In the genomic region with DNA sequence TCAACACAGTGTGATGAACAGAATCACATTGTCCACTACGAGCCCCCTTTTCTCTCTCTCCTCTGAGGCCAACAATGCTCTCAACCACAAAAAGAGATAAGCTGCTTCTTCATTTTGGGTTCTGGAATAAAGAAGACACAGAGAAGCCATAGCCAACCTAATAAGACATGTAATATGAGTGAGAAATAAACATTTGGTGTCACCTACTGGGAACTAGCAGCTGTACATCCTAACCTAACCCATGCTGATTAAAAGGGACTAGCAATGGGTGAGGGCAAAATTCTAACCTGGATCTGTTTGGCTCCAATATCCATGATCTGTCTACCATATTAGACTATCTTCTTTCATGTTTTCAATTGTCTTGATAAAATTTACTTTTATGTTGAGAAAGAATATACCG, we compare ENCODE assay signal across 26 cellular contexts.
DNase-seq lines count a peak whose midpoint lies in the region; ATAC-seq and TF ChIP-seq lines count a peak whose summit lies in the region.
"Had no signal": no experiment of that assay in that cellular context is flagged by ENCODE, and none has a peak within 500 bp of the region (broad histone marks: within the 10 kb centered on the region; RNA-seq: fewer than 3 reads in every experiment).

No MANE protein-coding gene starts in this region.

- no peaks in the 10 kb centered on the region for H3K4me1 ChIP-seq in BE2C
- no peaks in the 10 kb centered on the region for H3K4me1 ChIP-seq in RWPE2 (ENCODE audit: insufficient read depth, poor library complexity, severe bottlenecking)
- H3K4me1 ChIP-seq: pancreas, Peyer's patch had no signal

- H3K27me3 ChIP-seq in BE2C = no peaks in the 10 kb centered on the region
- H3K27me3 ChIP-seq in RWPE2 (ENCODE audit: insufficient read depth, poor library complexity, severe bottlenecking) = no peaks in the 10 kb centered on the region
- H3K27me3 ChIP-seq: pancreas, Peyer's patch had no signal

- 0 out of 2 replicates have a peak, but pooled peaks have one; percentile 7 for TF ChIP-seq CTCF in BE2C (IDR thresholded peaks at IDR 0.05; ENCODE audit: low read depth, low read length)
- peak; percentile 15 for TF ChIP-seq CTCF in RWPE2 (IDR thresholded peaks at IDR 0.05; ENCODE audit: poor library complexity, severe bottlenecking)
- peak; percentile 10 for TF ChIP-seq CTCF in epithelial cell of proximal tubule (conservative IDR thresholded peaks at IDR 0.05; ENCODE audit: low read depth, low read length)

- ATAC-seq in RWPE2 (ENCODE audit: low read depth) (no peak), GM18873 (IDR thresholded peaks at IDR 0.05; ENCODE audit: low FRiP score, unreplicated experiment) (no peak), GM21423 (IDR thresholded peaks at IDR 0.05; ENCODE audit: unreplicated experiment) (no peak)
- ATAC-seq: activated T-cell treated with anti-CD3 and anti-CD28 coated beads, Interleukin-2, amount 50 U/mL, for 4 hours; esophagus mucosa; left cardiac atrium; naive thymus-derived CD8-positive, alpha-beta T cell; right cardiac atrium had no signal

- DNase-seq in BE2C = no peak
- no peak for DNase-seq in RWPE2 (ENCODE audit: low spot score)
- no peak for DNase-seq in epithelial cell of proximal tubule (ENCODE audit: low read depth)
- DNase-seq in NCI-H82 treated with DMSO at 0.1 percent for 48 hours (lab: John Stamatoyannopoulos, UW; ENCODE audit: unreplicated experiment) = no peak
- DNase-seq in stimulated activated CD8-positive, alpha-beta memory T cell treated with anti-CD3 and anti-CD28 coated beads, Interleukin-4, amount 100 ng/mL, for 48 hours = no peak
- DNase-seq: ACHN; activated CD4-positive, CD25-positive, alpha-beta regulatory T cell treated with anti-CD3 and anti-CD28 coated beads, Interleukin-2, amount 50 U/mL, for 72 hours; activated naive CD4-positive, alpha-beta T cell treated with anti-CD3 and anti-CD28 coated beads for 36 hours; activated T-cell treated with anti-CD3 and anti-CD28 coated beads, Interleukin-2, amount 50 U/mL, for 4 hours; central memory CD4-positive, alpha-beta T cell; GDM1; glutamatergic neuron; KG1; left cardiac atrium; naive thymus-derived CD8-positive, alpha-beta T cell; NCI-H1417 treated with DMSO at 0.1 percent for 48 hours; NCI-H82; pancreas; Peyer's patch; right cardiac atrium; substantia nigra had no signal

- no peaks in the 10 kb centered on the region for H3K36me3 ChIP-seq in BE2C
- H3K36me3 ChIP-seq in RWPE2 (ENCODE audit: low read depth) = no peaks in the 10 kb centered on the region
- H3K36me3 ChIP-seq: pancreas, Peyer's patch had no signal

- H3K9me3 ChIP-seq in BE2C (no peaks in the 10 kb centered on the region), RWPE2 (ENCODE audit: severe bottlenecking) (no peaks in the 10 kb centered on the region)
- H3K9me3 ChIP-seq: pancreas, Peyer's patch had no signal

- TF ChIP-seq RAD21 in Ishikawa (IDR thresholded peaks at IDR 0.05; ENCODE audit: low read depth) = peak; percentile 25; the same call in 1 of the 2 replicates

- no peak for TF ChIP-seq EP300 in Ishikawa (IDR thresholded peaks at IDR 0.05; ENCODE audit: borderline replicate concordance)

- H3K4me3 ChIP-seq in BE2C (ENCODE audit: low read depth, low read length) = no peak overlapping the region
- no peak overlapping the region for H3K4me3 ChIP-seq in RWPE2 (ENCODE audit: severe bottlenecking)
- no peak overlapping the region for H3K4me3 ChIP-seq in epithelial cell of proximal tubule (ENCODE audit: low read depth, low read length)
- H3K4me3 ChIP-seq: pancreas, Peyer's patch, SK-N-MC had no signal

- H3K27ac ChIP-seq in RWPE2 (ENCODE audit: poor library complexity, severe bottlenecking) = no peak overlapping the region
- H3K27ac ChIP-seq: Peyer's patch, SK-N-MC had no signal

TF ChIP-seq in Ishikawa, 13 proteins besides CTCF, POLR2A, EP300 and RAD21:
- no peak for TF ChIP-seq TAF1 (IDR thresholded peaks at IDR 0.05; ENCODE audit: low read depth)
- no peak for TF ChIP-seq CEBPB (IDR thresholded peaks at IDR 0.05)
- TF ChIP-seq, protein P1, sequence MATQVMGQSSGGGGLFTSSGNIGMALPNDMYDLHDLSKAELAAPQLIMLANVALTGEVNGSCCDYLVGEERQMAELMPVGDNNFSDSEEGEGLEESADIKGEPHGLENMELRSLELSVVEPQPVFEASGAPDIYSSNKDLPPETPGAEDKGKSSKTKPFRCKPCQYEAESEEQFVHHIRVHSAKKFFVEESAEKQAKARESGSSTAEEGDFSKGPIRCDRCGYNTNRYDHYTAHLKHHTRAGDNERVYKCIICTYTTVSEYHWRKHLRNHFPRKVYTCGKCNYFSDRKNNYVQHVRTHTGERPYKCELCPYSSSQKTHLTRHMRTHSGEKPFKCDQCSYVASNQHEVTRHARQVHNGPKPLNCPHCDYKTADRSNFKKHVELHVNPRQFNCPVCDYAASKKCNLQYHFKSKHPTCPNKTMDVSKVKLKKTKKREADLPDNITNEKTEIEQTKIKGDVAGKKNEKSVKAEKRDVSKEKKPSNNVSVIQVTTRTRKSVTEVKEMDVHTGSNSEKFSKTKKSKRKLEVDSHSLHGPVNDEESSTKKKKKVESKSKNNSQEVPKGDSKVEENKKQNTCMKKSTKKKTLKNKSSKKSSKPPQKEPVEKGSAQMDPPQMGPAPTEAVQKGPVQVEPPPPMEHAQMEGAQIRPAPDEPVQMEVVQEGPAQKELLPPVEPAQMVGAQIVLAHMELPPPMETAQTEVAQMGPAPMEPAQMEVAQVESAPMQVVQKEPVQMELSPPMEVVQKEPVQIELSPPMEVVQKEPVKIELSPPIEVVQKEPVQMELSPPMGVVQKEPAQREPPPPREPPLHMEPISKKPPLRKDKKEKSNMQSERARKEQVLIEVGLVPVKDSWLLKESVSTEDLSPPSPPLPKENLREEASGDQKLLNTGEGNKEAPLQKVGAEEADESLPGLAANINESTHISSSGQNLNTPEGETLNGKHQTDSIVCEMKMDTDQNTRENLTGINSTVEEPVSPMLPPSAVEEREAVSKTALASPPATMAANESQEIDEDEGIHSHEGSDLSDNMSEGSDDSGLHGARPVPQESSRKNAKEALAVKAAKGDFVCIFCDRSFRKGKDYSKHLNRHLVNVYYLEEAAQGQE (IDR thresholded peaks at IDR 0.05; ENCODE audit: low read depth) = no peak
- TF ChIP-seq, protein P2, sequence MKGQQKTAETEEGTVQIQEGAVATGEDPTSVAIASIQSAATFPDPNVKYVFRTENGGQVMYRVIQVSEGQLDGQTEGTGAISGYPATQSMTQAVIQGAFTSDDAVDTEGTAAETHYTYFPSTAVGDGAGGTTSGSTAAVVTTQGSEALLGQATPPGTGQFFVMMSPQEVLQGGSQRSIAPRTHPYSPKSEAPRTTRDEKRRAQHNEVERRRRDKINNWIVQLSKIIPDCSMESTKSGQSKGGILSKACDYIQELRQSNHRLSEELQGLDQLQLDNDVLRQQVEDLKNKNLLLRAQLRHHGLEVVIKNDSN (IDR thresholded peaks at IDR 0.05) = no peak
- no peak for TF ChIP-seq TEAD4 (IDR thresholded peaks at IDR 0.05)
- no peak for TF ChIP-seq MAX (IDR thresholded peaks at IDR 0.05)
- no peak for TF ChIP-seq YY1 (IDR thresholded peaks at IDR 0.05; ENCODE audit: low read depth)
- TF ChIP-seq TCF12 (IDR thresholded peaks at IDR 0.05; ENCODE audit: low read depth) = no peak
- no peak for TF ChIP-seq CREB1 (IDR thresholded peaks at IDR 0.05; ENCODE audit: low read depth)
- no peak for TF ChIP-seq ZBTB7A (IDR thresholded peaks at IDR 0.05; ENCODE audit: low read depth)
- no peak for TF ChIP-seq EGR1 (IDR thresholded peaks at IDR 0.05)
- no peak for TF ChIP-seq FOXM1 (IDR thresholded peaks at IDR 0.05; ENCODE audit: borderline replicate concordance, low read depth)
- no peak for TF ChIP-seq NFIC (IDR thresholded peaks at IDR 0.05)
